In the genomic region with DNA sequence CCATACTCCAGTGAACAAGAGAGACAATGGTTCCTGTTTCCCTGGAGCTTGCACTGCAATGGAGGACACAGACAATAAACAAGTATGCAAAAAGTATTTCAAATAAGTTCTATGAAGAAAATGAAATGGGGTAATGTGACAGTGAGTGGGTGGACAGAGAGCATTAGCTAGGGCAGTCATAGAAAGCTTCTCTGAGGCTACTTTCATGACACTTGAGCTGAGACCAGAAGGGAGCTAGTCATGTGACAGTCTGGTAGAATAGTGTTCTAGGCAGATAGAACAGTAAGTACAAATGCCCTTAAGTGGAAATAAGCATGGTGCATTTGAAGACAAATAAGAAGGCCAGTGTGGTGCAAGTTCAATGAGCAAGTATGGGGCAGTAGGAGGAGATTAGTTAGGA, we compare ENCODE assay signal across 18 cellular contexts.
A peak's percentile ranks its signal among the peaks of the same experiment; 100 is the strongest.
DNase-seq lines count a peak whose midpoint lies in the region; ATAC-seq, FAIRE-seq and TF ChIP-seq lines count a peak whose summit lies in the region.
"Had no signal": no experiment of that assay in that cellular context is flagged by ENCODE, and none has a peak within 500 bp of the region (broad histone marks: within the 10 kb centered on the region; RNA-seq: fewer than 3 reads in every experiment).

No MANE protein-coding gene starts in this region.

- H3K9me3 Mint-ChIP-seq in activated naive CD4-positive, alpha-beta T cell treated with anti-CD3 and anti-CD28 coated beads, Interleukin-2, amount 10 ng/mL, durations not matched to agents 7 days and 5 days, result peaks cover 12% of the 10 kb centered on the region
- no peaks in the 10 kb centered on the region for H3K9me3 Mint-ChIP-seq in activated naive CD4-positive, alpha-beta T cell treated with anti-CD3 and anti-CD28 coated beads, Interleukin-2, amount 50 U/mL, for 72 hours
- no peaks in the 10 kb centered on the region for H3K9me3 Mint-ChIP-seq in astrocyte (ENCODE audit: unreplicated experiment)
- H3K9me3 Mint-ChIP-seq in stimulated activated memory B cell treated with anti-CD40 and anti-IgM and Interleukin-4, amounts not matched to agents 10 μg/mL and 1 μg/mL and 100 μg/mL, for 72 hours, result no peaks in the 10 kb centered on the region
- H3K9me3 Mint-ChIP-seq: CD14-positive monocyte had no signal

- CTCF ChIA-PET in activated naive CD4-positive, alpha-beta T cell treated with anti-CD3 and anti-CD28 coated beads, Interleukin-2, amount 10 ng/mL, durations not matched to agents 7 days and 5 days (lab: Charles Lee), result interaction anchor here (1.2 kb wide), 1 partner anchor 331 kb away, joined by 4 read pairs; no protein-coding TSS in a partner anchor

- TF ChIP-seq CTCF in astrocyte (IDR thresholded peaks at IDR 0.05; ENCODE audit: insufficient read depth, low read depth, low read length), result no peak

- no peaks in the 10 kb centered on the region for H3K27me3 ChIP-seq in astrocyte (ENCODE audit: insufficient read depth, low read length)
- H3K27me3 ChIP-seq: SJCRH30 had no signal

- peak; percentile 39 for FAIRE-seq in astrocyte (lab: Jason Lieb, UNC)
- FAIRE-seq: A204.1, G401.6 had no signal

- peaks cover 79% of the 10 kb centered on the region for H3K4me1 Mint-ChIP-seq in activated naive CD4-positive, alpha-beta T cell treated with anti-CD3 and anti-CD28 coated beads, Interleukin-2, amount 10 ng/mL, durations not matched to agents 7 days and 5 days
- H3K4me1 Mint-ChIP-seq in astrocyte (ENCODE audit: low read depth, unreplicated experiment), result peaks cover 10% of the 10 kb centered on the region
- peaks cover 39% of the 10 kb centered on the region for H3K4me1 Mint-ChIP-seq in stimulated activated memory B cell treated with anti-CD40 and anti-IgM and Interleukin-4, amounts not matched to agents 10 μg/mL and 1 μg/mL and 100 μg/mL, for 72 hours
- H3K4me1 Mint-ChIP-seq: CD14-positive monocyte had no signal

- H3K9ac ChIP-seq in astrocyte (ENCODE audit: low read length), result no peak overlapping the region

- no peak overlapping the region for H3K4me3 Mint-ChIP-seq in activated naive CD4-positive, alpha-beta T cell treated with anti-CD3 and anti-CD28 coated beads, Interleukin-2, amount 10 ng/mL, durations not matched to agents 7 days and 5 days
- no peak overlapping the region for H3K4me3 Mint-ChIP-seq in astrocyte (ENCODE audit: unreplicated experiment)
- H3K4me3 Mint-ChIP-seq in stimulated activated memory B cell treated with anti-CD40 and anti-IgM and Interleukin-4, amounts not matched to agents 10 μg/mL and 1 μg/mL and 100 μg/mL, for 72 hours, result no peak overlapping the region
- H3K4me3 Mint-ChIP-seq: CD14-positive monocyte had no signal

- DNase-seq in activated naive CD4-positive, alpha-beta T cell treated with anti-CD3 and anti-CD28 coated beads, Interleukin-2, amount 10 ng/mL, durations not matched to agents 7 days and 5 days, result no peak
- no peak for DNase-seq in activated naive CD4-positive, alpha-beta T cell treated with anti-CD3 and anti-CD28 coated beads, Interleukin-2, amount 50 U/mL, for 72 hours (ENCODE audit: low spot score in 2 of 2)
- DNase-seq in astrocyte (ENCODE audit: low read depth) (no peak), NCI-H2029 (lab: John Stamatoyannopoulos, UW) (no peak), sciatic nerve (ENCODE audit: low spot score) (no peak)
- DNase-seq: Calu3; DMS79; NCI-H1436 treated with DMSO at 0.1 percent for 48 hours; NCI-H69; NK-92 treated with Interleukin-12 subunit alpha and Interleukin-12 subunit beta, amount 100 ng/mL, for 24 hours; SJCRH30 had no signal

- H3K4me2 ChIP-seq in astrocyte (ENCODE audit: low read length), result no peak overlapping the region

- no peaks in the 10 kb centered on the region for H3K9me3 ChIP-seq in astrocyte (ENCODE audit: insufficient read depth, low read depth, low read length)
- H3K9me3 ChIP-seq: SJCRH30 had no signal

- no peaks in the 10 kb centered on the region for H3K36me3 ChIP-seq in astrocyte (ENCODE audit: insufficient read depth, low read length)
- H3K36me3 ChIP-seq: SJCRH30 had no signal

- H4K20me1 ChIP-seq in astrocyte (ENCODE audit: insufficient read depth, low read length), result no peaks in the 10 kb centered on the region

- no peak overlapping the region for H3K27ac ChIP-seq in astrocyte (ENCODE audit: low read depth, low read length)
- H3K27ac ChIP-seq: RWPE1, SJCRH30 had no signal

- peak overlapping the region; percentile 98 for H3K27ac Mint-ChIP-seq in activated naive CD4-positive, alpha-beta T cell treated with anti-CD3 and anti-CD28 coated beads, Interleukin-2, amount 10 ng/mL, durations not matched to agents 7 days and 5 days
- no peak overlapping the region for H3K27ac Mint-ChIP-seq in activated naive CD4-positive, alpha-beta T cell treated with anti-CD3 and anti-CD28 coated beads, Interleukin-2, amount 50 U/mL, for 72 hours
- no peak overlapping the region for H3K27ac Mint-ChIP-seq in astrocyte (ENCODE audit: unreplicated experiment)
- H3K27ac Mint-ChIP-seq in stimulated activated memory B cell treated with anti-CD40 and anti-IgM and Interleukin-4, amounts not matched to agents 10 μg/mL and 1 μg/mL and 100 μg/mL, for 72 hours, result peak overlapping the region; percentile 36
- H3K27ac Mint-ChIP-seq: CD14-positive monocyte had no signal

- no peak overlapping the region for H3K4me3 ChIP-seq in astrocyte (ENCODE audit: insufficient read depth, low read depth, low read length)
- H3K4me3 ChIP-seq: SJCRH30 had no signal

- H2AFZ ChIP-seq in astrocyte (ENCODE audit: low read depth, low read length), result no peak overlapping the region

- H3K79me2 ChIP-seq in astrocyte (ENCODE audit: insufficient read depth, low read length), result no peaks in the 10 kb centered on the region

- H3K36me3 Mint-ChIP-seq in activated naive CD4-positive, alpha-beta T cell treated with anti-CD3 and anti-CD28 coated beads, Interleukin-2, amount 10 ng/mL, durations not matched to agents 7 days and 5 days, result peaks cover 33% of the 10 kb centered on the region
- H3K36me3 Mint-ChIP-seq in activated naive CD4-positive, alpha-beta T cell treated with anti-CD3 and anti-CD28 coated beads, Interleukin-2, amount 50 U/mL, for 72 hours, result no peaks in the 10 kb centered on the region
- no peaks in the 10 kb centered on the region for H3K36me3 Mint-ChIP-seq in astrocyte (ENCODE audit: low read depth, unreplicated experiment)
- H3K36me3 Mint-ChIP-seq in stimulated activated memory B cell treated with anti-CD40 and anti-IgM and Interleukin-4, amounts not matched to agents 10 μg/mL and 1 μg/mL and 100 μg/mL, for 72 hours, result peaks cover 5% of the 10 kb centered on the region
- H3K36me3 Mint-ChIP-seq: CD14-positive monocyte had no signal

- no peaks in the 10 kb centered on the region for H3K27me3 Mint-ChIP-seq in activated naive CD4-positive, alpha-beta T cell treated with anti-CD3 and anti-CD28 coated beads, Interleukin-2, amount 10 ng/mL, durations not matched to agents 7 days and 5 days
- no peaks in the 10 kb centered on the region for H3K27me3 Mint-ChIP-seq in astrocyte (ENCODE audit: low read depth, unreplicated experiment)
- no peaks in the 10 kb centered on the region for H3K27me3 Mint-ChIP-seq in stimulated activated memory B cell treated with anti-CD40 and anti-IgM and Interleukin-4, amounts not matched to agents 10 μg/mL and 1 μg/mL and 100 μg/mL, for 72 hours

- no peak for ATAC-seq in activated naive CD4-positive, alpha-beta T cell treated with anti-CD3 and anti-CD28 coated beads, Interleukin-2, amount 50 U/mL, for 72 hours
- peak; percentile 50 for ATAC-seq in HG02885 (IDR thresholded peaks at IDR 0.05; ENCODE audit: poor library complexity, unreplicated experiment)
- ATAC-seq in stimulated activated memory B cell treated with anti-CD40 and anti-IgM and Interleukin-4, amounts not matched to agents 10 μg/mL and 1 μg/mL and 100 μg/mL, for 72 hours, result no peak
- no peak for ATAC-seq in GM19452 (IDR thresholded peaks at IDR 0.05; ENCODE audit: unreplicated experiment)
- ATAC-seq in sciatic nerve, result no peak

- intact Hi-C loops in sciatic nerve (cut with DNase I), result no loop called here

- no peaks in the 10 kb centered on the region for H3K4me1 ChIP-seq in astrocyte (ENCODE audit: insufficient read depth, low read length)
- H3K4me1 ChIP-seq: SJCRH30 had no signal

Comparison
In these comparisons a context has a peak if more than half of its experiments do, and no peak if none do; other contexts are left out.
1. H3K27ac Mint-ChIP-seq: peak in activated naive CD4-positive, alpha-beta T cell treated with anti-CD3 and anti-CD28 coated beads, Interleukin-2, amount 10 ng/mL, durations not matched to agents 7 days and 5 days (single experiment) and stimulated activated memory B cell treated with anti-CD40 and anti-IgM and Interleukin-4, amounts not matched to agents 10 μg/mL and 1 μg/mL and 100 μg/mL, for 72 hours (single experiment); none in activated naive CD4-positive, alpha-beta T cell treated with anti-CD3 and anti-CD28 coated beads, Interleukin-2, amount 50 U/mL, for 72 hours (0 of 2) and astrocyte (single experiment).